Comparison of ENCODE assay signal across 8 cellular contexts in the genomic region with DNA sequence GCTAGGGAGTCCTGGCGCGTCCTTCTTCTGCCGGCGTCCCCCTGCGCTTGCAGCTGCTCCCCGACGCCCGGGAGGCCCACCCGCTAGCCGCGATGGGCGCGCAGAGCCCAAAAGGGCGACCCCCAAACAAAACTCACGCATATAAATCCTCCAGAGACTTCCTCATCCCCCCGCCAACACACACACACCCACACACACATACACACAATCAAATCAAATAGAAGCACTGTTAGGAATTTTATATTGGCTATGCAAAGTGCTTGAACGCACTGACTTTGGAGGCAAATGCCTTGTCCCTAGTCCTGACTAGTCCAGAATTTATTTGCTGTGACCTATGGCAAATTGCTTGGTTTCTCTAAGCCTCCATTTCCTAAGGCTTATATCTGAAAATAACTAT. TPM values are rescaled to one million over a fixed set of nuclear protein-coding genes. Genes with fewer than 3 reads are reported as not detected.
DNase-seq lines count a peak whose midpoint lies in the region; ATAC-seq and TF ChIP-seq lines count a peak whose summit lies in the region.

No MANE protein-coding gene starts in this region.

- in situ Hi-C loops in astrocyte of the spinal cord (cut with HindIII; ENCODE audit: low sequenced_read_pairs): loop anchor here (10.0 kb wide), 1 partner anchor 117 kb away; no protein-coding TSS in a partner anchor

- DNase-seq in left ventricle myocardium inferior (no peak), Right ventricle myocardium inferior (ENCODE audit: missing footprints) (no peak), astrocyte of the spinal cord (ENCODE audit: low read depth, low spot score) (peak; percentile 48), memory B cell (ENCODE audit: low spot score in 2 of 2) (no peak), occipital lobe (lab: John Stamatoyannopoulos, UW) (no peak)
- DNase-seq in activated naive CD4-positive, alpha-beta T cell treated with anti-CD3 and anti-CD28 coated beads, Interleukin-2, amount 50 U/mL, for 72 hours (ENCODE audit: low spot score in 2 of 2): no peak

- no peaks in the 10 kb centered on the region for H3K27me3 Mint-ChIP-seq in memory B cell

- H3K4me3 Mint-ChIP-seq in memory B cell: peak overlapping the region; percentile 92

- ATAC-seq in Right ventricle myocardium inferior: no peak
- ATAC-seq in memory B cell (ENCODE audit: low read depth): peak; percentile 1
- ATAC-seq in HG02678 (IDR thresholded peaks at IDR 0.05; ENCODE audit: unreplicated experiment): no peak
- no peak for ATAC-seq in HG02759 (IDR thresholded peaks at IDR 0.05; ENCODE audit: unreplicated experiment)
- no peak for ATAC-seq in activated naive CD4-positive, alpha-beta T cell treated with anti-CD3 and anti-CD28 coated beads, Interleukin-2, amount 50 U/mL, for 72 hours

- intact Hi-C loops in left ventricle myocardium inferior (cut with micrococcal nuclease): no loop called here
- intact Hi-C loops in Right ventricle myocardium inferior (cut with DNase I): loop anchor here (2.0 to 10.0 kb wide), 3 partner anchors 23 to 253 kb away; a partner anchor contains a TSS

- H3K36me3 Mint-ChIP-seq in memory B cell: no peaks in the 10 kb centered on the region
- peaks cover 0 to 4% of the 10 kb centered on the region in 2 donors for H3K36me3 Mint-ChIP-seq in activated naive CD4-positive, alpha-beta T cell treated with anti-CD3 and anti-CD28 coated beads, Interleukin-2, amount 50 U/mL, for 72 hours

- H3K36me3 ChIP-seq in left ventricle myocardium inferior: no peaks in the 10 kb centered on the region

- peak overlapping the region; percentile 92 for H3K27ac Mint-ChIP-seq in memory B cell
- H3K27ac Mint-ChIP-seq in activated naive CD4-positive, alpha-beta T cell treated with anti-CD3 and anti-CD28 coated beads, Interleukin-2, amount 50 U/mL, for 72 hours: no peak overlapping the region

- TF ChIP-seq CTCF in left ventricle myocardium inferior (IDR thresholded peaks at IDR 0.05; ENCODE audit: borderline replicate concordance): no peak
- TF ChIP-seq CTCF in astrocyte of the spinal cord (IDR thresholded peaks at IDR 0.05; ENCODE audit: low read depth, low read length): no peak

- H3K9me3 Mint-ChIP-seq in memory B cell: no peaks in the 10 kb centered on the region
- H3K9me3 Mint-ChIP-seq in activated naive CD4-positive, alpha-beta T cell treated with anti-CD3 and anti-CD28 coated beads, Interleukin-2, amount 50 U/mL, for 72 hours: no peaks in the 10 kb centered on the region

- no peaks in the 10 kb centered on the region for H3K9me3 ChIP-seq in left ventricle myocardium inferior (replicated peaks)

- H3K4me1 Mint-ChIP-seq in memory B cell: peaks cover 21% of the 10 kb centered on the region

- peak overlapping the region; percentile 85 for H3K27ac ChIP-seq in left ventricle myocardium inferior (replicated peaks)

- H3K4me3 ChIP-seq in left ventricle myocardium inferior: peak overlapping the region; percentile 79
- H3K4me3 ChIP-seq in astrocyte of the spinal cord (ENCODE audit: low read depth, low read length): peak overlapping the region; percentile 72

- no peaks in the 10 kb centered on the region for H3K27me3 ChIP-seq in left ventricle myocardium inferior (ENCODE audit: low read depth)

- H3K4me1 ChIP-seq in left ventricle myocardium inferior: peaks cover 23% of the 10 kb centered on the region

RNA-seq across cellular contexts. Expression of a gene that starts 23.8 kb away (rescaled TPM):
- total RNA-seq in left ventricle myocardium inferior (147 TPM), Right ventricle myocardium inferior (63.3 TPM), occipital lobe (66.6 TPM)
- not detected for total RNA-seq in activated naive CD4-positive, alpha-beta T cell treated with anti-CD3 and anti-CD28 coated beads, Interleukin-2, amount 50 U/mL, for 72 hours

Comparison
In these comparisons a context has a peak if more than half of its experiments do, and no peak if none do; other contexts are left out.
1. RNA of a gene that starts 23.8 kb away (total RNA-seq): 147 TPM in left ventricle myocardium inferior (single experiment), 66.6 TPM in occipital lobe (single experiment) and 63.3 TPM in Right ventricle myocardium inferior (single experiment); not detected in activated naive CD4-positive, alpha-beta T cell treated with anti-CD3 and anti-CD28 coated beads, Interleukin-2, amount 50 U/mL, for 72 hours; every median in the first group is over 10 times any median in the second.